20 cellular contexts compared by ENCODE assay signal in genomic region chr7:46391215-46391614, GRCh38.
DNase-seq lines count a peak whose midpoint lies in the region; ATAC-seq and TF ChIP-seq lines count a peak whose summit lies in the region.
"Had no signal": no experiment of that assay in that cellular context is flagged by ENCODE, and none has a peak within 500 bp of the region (broad histone marks: within the 10 kb centered on the region; RNA-seq: fewer than 3 reads in every experiment).

No MANE protein-coding gene starts in this region.

- TF ChIP-seq CTCF in AG09309 (IDR thresholded peaks at IDR 0.05; ENCODE audit: control insufficient read depth, insufficient read depth, low read depth, low read length, missing control alignments) (no peak), HFF-Myc (IDR thresholded peaks at IDR 0.05; ENCODE audit: low read depth, low read length, missing control alignments) (no peak), fibroblast of villous mesenchyme (IDR thresholded peaks at IDR 0.05; ENCODE audit: insufficient read depth, low read depth, low read length) (no peak)

- ATAC-seq in GM19023 (IDR thresholded peaks at IDR 0.05; ENCODE audit: unreplicated experiment) (no peak), GM19395 (IDR thresholded peaks at IDR 0.05; ENCODE audit: unreplicated experiment) (no peak), GM18502 (IDR thresholded peaks at IDR 0.05; ENCODE audit: poor library complexity, unreplicated experiment) (no peak)
- ATAC-seq: activated CD4-positive, CD25-positive, alpha-beta regulatory T cell treated with anti-CD3 and anti-CD28 coated beads, Interleukin-2, amount 50 U/mL, for 24 hours; activated T-helper 17 cell treated with anti-CD3 and anti-CD28 coated beads, Interleukin-2, amount 50 U/mL, for 72 hours; right cardiac atrium had no signal

- H3K4me3 ChIP-seq in AG09309 (ENCODE audit: control insufficient read depth, low read depth, low read length): no peak overlapping the region
- H3K4me3 ChIP-seq in HFF-Myc (replicated peaks; ENCODE audit: low read depth, low read length): no peak overlapping the region
- no peak overlapping the region for H3K4me3 ChIP-seq in fibroblast of villous mesenchyme (ENCODE audit: low read depth, low read length)
- H3K4me3 ChIP-seq: cardiac muscle cell, esophagus muscularis mucosa, PC-9, upper lobe of left lung had no signal

- DNase-seq in AG09309 (ENCODE audit: low read depth): peak; percentile 5
- DNase-seq in HFF-Myc (ENCODE audit: extremely low read depth, low read depth): peak; percentile 95
- DNase-seq in fibroblast of villous mesenchyme (ENCODE audit: low read depth): peak; percentile 97
- peak; percentile 3 for DNase-seq in pons (ENCODE audit: low spot score)
- no peak for DNase-seq in DMS153 treated with DMSO at 0.1 percent for 48 hours (lab: John Stamatoyannopoulos, UW; ENCODE audit: unreplicated experiment)
- DNase-seq: ACHN; head of caudate nucleus; Karpas-422; NCI-H1092; PC-9; right cardiac atrium; stimulated activated naive CD4-positive, alpha-beta T cell treated with Interleukin-2 at 50 U/mL for 16 hours; upper lobe of left lung had no signal
